ENCODE assay signal across 16 cellular contexts in genomic region chr22:31095637-31096249, GRCh38. TPM values are rescaled to one million over a fixed set of nuclear protein-coding genes. Genes with fewer than 3 reads are reported as not detected.
DNase-seq lines count a peak whose midpoint lies in the region; ATAC-seq and TF ChIP-seq lines count a peak whose summit lies in the region.
"Had no signal": no experiment of that assay in that cellular context is flagged by ENCODE, and none has a peak within 500 bp of the region (broad histone marks: within the 10 kb centered on the region; RNA-seq: fewer than 3 reads in every experiment).

No MANE protein-coding gene starts in this region.

- intact Hi-C loops in ascending aorta (cut with DNase I), result no loop called here
- intact Hi-C loops in CD14-positive monocyte (cut with micrococcal nuclease), result no loop called here

- peak overlapping the region in 1 of 3 donors; percentile 8 for H3K9ac ChIP-seq in skeletal muscle tissue (ENCODE audit: low read depth in 1 of 3, low read length in 3 of 3)

- peaks cover 0 to 1% (median 0%) of the 10 kb centered on the region in 3 donors for H3K27me3 Mint-ChIP-seq in CD14-positive monocyte (ENCODE audit: low read depth in 3 of 3)
- H3K27me3 Mint-ChIP-seq: CD4-positive, CD25-positive, alpha-beta regulatory T cell had no signal

- H3K9me3 Mint-ChIP-seq in CD14-positive monocyte, result no peaks in the 10 kb centered on the region
- H3K9me3 Mint-ChIP-seq: CD4-positive, CD25-positive, alpha-beta regulatory T cell had no signal

- H3K27ac ChIP-seq in ascending aorta (peak overlapping the region; percentile 98 to 99), gastroesophageal sphincter (peak overlapping the region; percentile 22 to 100 (median 98)), skeletal muscle tissue (ENCODE audit: low read depth, low read length) (peak overlapping the region; percentile 22), RWPE1 (no peak overlapping the region), brain microvascular endothelial cell (no peak overlapping the region)

- H3K4me1 Mint-ChIP-seq in CD14-positive monocyte, result no peaks in the 10 kb centered on the region
- H3K4me1 Mint-ChIP-seq: CD4-positive, CD25-positive, alpha-beta regulatory T cell had no signal

- H3K4me3 Mint-ChIP-seq in CD14-positive monocyte, result no peak overlapping the region
- H3K4me3 Mint-ChIP-seq: CD4-positive, CD25-positive, alpha-beta regulatory T cell had no signal

- peak overlapping the region in 1 of 7 donors; percentile 47 for H3K27ac Mint-ChIP-seq in CD14-positive monocyte

- TF ChIP-seq CTCF in ascending aorta (IDR thresholded peaks at IDR 0.05), result no peak
- TF ChIP-seq CTCF in gastroesophageal sphincter (IDR thresholded peaks at IDR 0.05), result no peak
- no peak for TF ChIP-seq CTCF in RWPE1 (conservative IDR thresholded peaks at IDR 0.05; ENCODE audit: low read depth)
- no peak for TF ChIP-seq CTCF in brain microvascular endothelial cell (IDR thresholded peaks at IDR 0.05; ENCODE audit: low read depth, low read length, missing control alignments)
- TF ChIP-seq CTCF in CD14-positive monocyte (IDR thresholded peaks at IDR 0.05), result no peak

- in situ Hi-C loops in brain microvascular endothelial cell (cut with HindIII; ENCODE audit: low pct_ligation_motif_present, low sequenced_read_pairs), result no loop called here

- CTCF ChIA-PET in RWPE1 (lab: Yijun Ruan, JAX), result interaction anchor here (1.7 kb wide), 1 partner anchor 11 kb away, joined by 4 read pairs; no protein-coding TSS in a partner anchor

- 56% methylated on average over 3 of the region's 3 CpGs; no CpG with 5 or more reads in 1 of the 2 donors for WGBS in gastroesophageal sphincter (ENCODE audit: low coverage in 1 of 2), 2 donors

- DNase-seq in ascending aorta (ENCODE audit: low spot score in 2 of 2), result no peak
- DNase-seq in NCI-H2107 treated with DMSO at 0.1 percent for 48 hours (lab: John Stamatoyannopoulos, UW; ENCODE audit: unreplicated experiment), result no peak
- no peak for DNase-seq in RWPE1 (ENCODE audit: low spot score)
- DNase-seq in brain microvascular endothelial cell, result no peak
- no peak for DNase-seq in CD14-positive monocyte (ENCODE audit: low spot score)
- DNase-seq: CD4-positive, CD25-positive, alpha-beta regulatory T cell; IMR-90; Karpas-422; NCI-H1105 treated with DMSO at 0.1 percent for 48 hours; NCI-H187; NCI-H446; NCI-H69; SIG-M5 had no signal

- H3K4me1 ChIP-seq in ascending aorta (peaks cover 24 to 73% of the 10 kb centered on the region in 2 donors), gastroesophageal sphincter (peaks cover 10 to 100% (median 37%) of the 10 kb centered on the region in 3 donors), skeletal muscle tissue (ENCODE audit: control insufficient read depth in 3 of 3, insufficient read depth in 3 of 3, low read length in 3 of 3) (peaks cover 36 to 86% (median 68%) of the 10 kb centered on the region in 3 donors)

- no peaks in the 10 kb centered on the region for H3K9me3 ChIP-seq in ascending aorta
- no peaks in the 10 kb centered on the region for H3K9me3 ChIP-seq in gastroesophageal sphincter
- H3K9me3 ChIP-seq in skeletal muscle tissue (ENCODE audit: control insufficient read depth in 3 of 3, low read length in 3 of 3), result no peaks in the 10 kb centered on the region

- H3K36me3 ChIP-seq in ascending aorta (peaks cover 99 to 100% of the 10 kb centered on the region in 2 donors), gastroesophageal sphincter (peaks cover 0 to 100% of the 10 kb centered on the region in 2 donors), skeletal muscle tissue (ENCODE audit: control insufficient read depth in 3 of 3, insufficient read depth in 3 of 3, low read length in 3 of 3) (peaks cover 63 to 76% (median 69%) of the 10 kb centered on the region in 3 donors), brain microvascular endothelial cell (replicated peaks) (peaks cover 92% of the 10 kb centered on the region)

- TF ChIP-seq EP300 in gastroesophageal sphincter (IDR thresholded peaks at IDR 0.05), result no peak

- no peak for TF ChIP-seq POLR2A in gastroesophageal sphincter (IDR thresholded peaks at IDR 0.05)

- no peaks in the 10 kb centered on the region for H3K27me3 ChIP-seq in ascending aorta
- H3K27me3 ChIP-seq in gastroesophageal sphincter, result no peaks in the 10 kb centered on the region
- H3K27me3 ChIP-seq in skeletal muscle tissue (ENCODE audit: control insufficient read depth in 3 of 3, insufficient read depth in 3 of 3, low read length in 3 of 3), result no peaks in the 10 kb centered on the region
- no peaks in the 10 kb centered on the region for H3K27me3 ChIP-seq in brain microvascular endothelial cell (replicated peaks)

- H3K4me3 ChIP-seq in ascending aorta (no peak overlapping the region), gastroesophageal sphincter (peak overlapping the region in 1 of 2 donors; percentile 65), skeletal muscle tissue (ENCODE audit: low read length in 3 of 3) (peak overlapping the region in 1 of 3 donors; percentile 83), brain microvascular endothelial cell (ENCODE audit: low read depth, low read length) (no peak overlapping the region)

- no peak for ATAC-seq in gastroesophageal sphincter

- POLR2A ChIA-PET in RWPE1 (lab: Yijun Ruan, JAX; ENCODE audit: low non-redundant PET), result no interaction called here

- peaks cover 44 to 72% of the 10 kb centered on the region in 2 donors for H3K36me3 Mint-ChIP-seq in CD14-positive monocyte

RNA-seq across cellular contexts. Expression of gene SELENOM, which starts 11.6 kb away (rescaled TPM):
- total RNA-seq in ascending aorta (1,262 TPM), gastroesophageal sphincter (1,000 to 10,000 TPM in 3 of 4 donors, 100 to 1,000 TPM in 1; 941 to 2,300 (median 1,432) TPM), skeletal muscle tissue (16.2 TPM)
- polyA plus RNA-seq in CD14-positive monocyte, result 1 to 10 TPM; 3.4 to 7.6 TPM

RNA-seq across cellular contexts. Expression of gene SMTN, which starts 14.6 kb away (rescaled TPM):
- 671 TPM for total RNA-seq in ascending aorta
- 1,000 to 10,000 TPM in 2 of 4 donors, 100 to 1,000 TPM in 2; 900 to 1,687 (median 1,274) TPM for total RNA-seq in gastroesophageal sphincter
- total RNA-seq in skeletal muscle tissue, result 57.9 TPM
- under 1 TPM; 0.87 to 0.88 TPM for polyA plus RNA-seq in CD14-positive monocyte

RNA-seq across cellular contexts. Expression of gene INPP5J, which starts 27.0 kb away (rescaled TPM):
- 1.3 TPM for total RNA-seq in ascending aorta
- 1 to 10 TPM in 3 of 4 donors, under 1 TPM in 1; 0.54 to 5.3 (median 2.1) TPM for total RNA-seq in gastroesophageal sphincter
- total RNA-seq in skeletal muscle tissue, result not detected
- not detected for polyA plus RNA-seq in CD14-positive monocyte
- total RNA-seq: CD4-positive, CD25-positive, alpha-beta regulatory T cell had no signal

RNA-seq across cellular contexts. Expression of gene PLA2G3, which starts 44.6 kb away (rescaled TPM):
- not detected for total RNA-seq in ascending aorta
- total RNA-seq in gastroesophageal sphincter, result under 1 TPM in 3 of 4 donors, not detected in 1; 0.12 to 0.47 (median 0.22) TPM
- total RNA-seq in skeletal muscle tissue, result not detected
- polyA plus RNA-seq in CD14-positive monocyte, result not detected
- total RNA-seq: CD4-positive, CD25-positive, alpha-beta regulatory T cell; HT-29 had no signal
- polyA plus RNA-seq: CD4-positive, CD25-positive, alpha-beta regulatory T cell had no signal

Comparison
In these comparisons a context has a peak if more than half of its experiments do, and no peak if none do; other contexts are left out.
1. H3K27ac ChIP-seq: peak in ascending aorta (2 of 2), gastroesophageal sphincter (4 of 4) and skeletal muscle tissue (single experiment); none in RWPE1 (single experiment) and brain microvascular endothelial cell (single experiment).
2. RNA of gene SELENOM, which starts 11.6 kb away (total RNA-seq): 941 to 2,300 TPM in gastroesophageal sphincter and 1,262 TPM in ascending aorta (single experiment); 16.2 TPM in skeletal muscle tissue (single experiment); every median in the first group is over 10 times any median in the second.
3. RNA of gene SMTN, which starts 14.6 kb away (total RNA-seq): 900 to 1,687 TPM in gastroesophageal sphincter and 671 TPM in ascending aorta (single experiment); 57.9 TPM in skeletal muscle tissue (single experiment); every median in the first group is over 10 times any median in the second.